25 cellular contexts compared by ENCODE assay signal in the genomic region with DNA sequence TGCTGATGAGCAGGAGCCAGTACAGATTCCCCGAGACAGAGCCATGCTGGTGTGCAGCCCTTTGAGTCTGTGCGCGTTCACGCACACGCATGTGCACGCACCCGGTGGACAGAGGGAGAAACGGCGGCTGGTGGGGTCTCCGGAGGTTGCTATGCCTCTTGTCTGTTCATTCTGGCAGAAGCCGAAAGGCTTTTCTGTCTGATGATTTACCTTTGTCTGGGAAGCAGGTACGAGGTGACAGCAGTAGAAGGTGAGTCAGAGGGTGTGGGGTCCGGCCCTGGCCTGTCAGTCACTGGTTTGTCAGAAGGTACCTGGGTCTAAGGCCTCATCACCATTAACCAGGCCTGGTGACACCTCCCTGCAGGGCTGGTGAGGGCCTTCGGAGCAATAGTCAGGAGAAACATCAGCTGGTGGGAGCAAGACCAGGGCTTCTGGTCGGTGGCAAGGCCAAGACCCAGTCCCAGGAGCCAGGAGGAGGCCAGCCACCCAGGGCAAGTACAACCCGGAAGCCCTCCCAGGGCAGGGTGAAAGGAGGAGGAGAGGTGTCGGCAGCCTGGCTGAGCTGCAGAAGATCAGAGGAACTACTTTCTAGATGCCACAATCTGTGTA. TPM values are rescaled to one million over a fixed set of nuclear protein-coding genes. Genes with fewer than 3 reads are reported as not detected.
DNase-seq lines count a peak whose midpoint lies in the region; ATAC-seq lines count a peak whose summit lies in the region.
"Had no signal": no experiment of that assay in that cellular context is flagged by ENCODE, and none has a peak within 500 bp of the region (broad histone marks: within the 10 kb centered on the region; RNA-seq: fewer than 3 reads in every experiment).

No MANE protein-coding gene starts in this region.

- H3K27ac Mint-ChIP-seq in activated CD8-positive, alpha-beta memory T cell treated with anti-CD3 and anti-CD28 coated beads, Interleukin-2, amount 10 ng/mL, durations not matched to agents 7 days and 5 days, result no peak overlapping the region
- H3K27ac Mint-ChIP-seq: activated CD8-positive, alpha-beta T cell treated with anti-CD3 and anti-CD28 coated beads, Interleukin-2, amount 10 ng/mL, durations not matched to agents 7 days and 5 days; activated naive CD4-positive, alpha-beta T cell treated with anti-CD3 and anti-CD28 coated beads for 36 hours; activated T-cell treated with anti-CD3 and anti-CD28 coated beads, Interleukin-2, amount 50 U/mL, for 24 hours; CD4-positive, alpha-beta memory T cell; naive thymus-derived CD8-positive, alpha-beta T cell had no signal

- DNase-seq in activated CD8-positive, alpha-beta memory T cell treated with anti-CD3 and anti-CD28 coated beads, Interleukin-2, amount 50 U/mL, for 48 hours, result peak; percentile 42
- no peak for DNase-seq in activated CD8-positive, alpha-beta memory T cell treated with anti-CD3 and anti-CD28 coated beads, Interleukin-2, amount 10 ng/mL, durations not matched to agents 7 days and 5 days
- DNase-seq in caudate nucleus (lab: John Stamatoyannopoulos, UW), result no peak
- peak; percentile 29 for DNase-seq in left lobe of liver (ENCODE audit: low spot score)
- no peak for DNase-seq in NK-92 treated with Interleukin-12 subunit alpha and Interleukin-12 subunit beta, amount 100 ng/mL, for 24 hours (lab: John Stamatoyannopoulos, UW)
- no peak for DNase-seq in A172 (ENCODE audit: low spot score)
- DNase-seq: activated CD8-positive, alpha-beta T cell treated with anti-CD3 and anti-CD28 coated beads, Interleukin-2, amount 10 ng/mL, durations not matched to agents 7 days and 5 days; activated naive CD4-positive, alpha-beta T cell treated with anti-CD3 and anti-CD28 coated beads for 36 hours; activated T-cell treated with anti-CD3 and anti-CD28 coated beads, Interleukin-2, amount 50 U/mL, for 24 hours; CD4-positive, alpha-beta memory T cell; cerebellar nuclear complex; effector CD8-positive, alpha-beta T cell; esophagus squamous epithelium; KG1; kidney glomerular epithelial cell; naive thymus-derived CD8-positive, alpha-beta T cell; NCI-H1694 treated with DMSO at 0.1 percent for 48 hours; NCI-H526 treated with DMSO at 0.1 percent for 48 hours; pancreas; SHP77 treated with DMSO at 0.1 percent for 48 hours; sigmoid colon had no signal

- peaks cover 18% of the 10 kb centered on the region for H3K27me3 Mint-ChIP-seq in activated CD8-positive, alpha-beta memory T cell treated with anti-CD3 and anti-CD28 coated beads, Interleukin-2, amount 10 ng/mL, durations not matched to agents 7 days and 5 days

- H3K27ac ChIP-seq in caudate nucleus (ENCODE audit: low read depth, low read length) (peak overlapping the region; percentile 24), temporal lobe (ENCODE audit: low read depth, low read length) (peak overlapping the region; percentile 97)
- H3K27ac ChIP-seq: 22Rv1, pancreas, sigmoid colon had no signal

- no peak for ATAC-seq in activated CD8-positive, alpha-beta memory T cell treated with anti-CD3 and anti-CD28 coated beads, Interleukin-2, amount 10 ng/mL, durations not matched to agents 7 days and 5 days
- ATAC-seq in left lobe of liver (peak; percentile 3), HG03457 (IDR thresholded peaks at IDR 0.05; ENCODE audit: unreplicated experiment) (no peak)
- ATAC-seq: activated CD4-positive, CD25-positive, alpha-beta regulatory T cell treated with anti-CD3 and anti-CD28 coated beads, Interleukin-2, amount 50 U/mL, for 24 hours; activated CD8-positive, alpha-beta T cell treated with anti-CD3 and anti-CD28 coated beads, Interleukin-2, amount 10 ng/mL, durations not matched to agents 7 days and 5 days; naive thymus-derived CD8-positive, alpha-beta T cell; pancreas had no signal

- peaks cover 9% of the 10 kb centered on the region for H3K4me1 Mint-ChIP-seq in activated CD8-positive, alpha-beta memory T cell treated with anti-CD3 and anti-CD28 coated beads, Interleukin-2, amount 10 ng/mL, durations not matched to agents 7 days and 5 days
- H3K4me1 Mint-ChIP-seq: CD4-positive, alpha-beta memory T cell; naive thymus-derived CD8-positive, alpha-beta T cell had no signal

- no peaks in the 10 kb centered on the region for H3K9me3 Mint-ChIP-seq in activated CD8-positive, alpha-beta memory T cell treated with anti-CD3 and anti-CD28 coated beads, Interleukin-2, amount 10 ng/mL, durations not matched to agents 7 days and 5 days (ENCODE audit: low read depth)
- H3K9me3 Mint-ChIP-seq: activated naive CD4-positive, alpha-beta T cell treated with anti-CD3 and anti-CD28 coated beads for 36 hours; activated T-cell treated with anti-CD3 and anti-CD28 coated beads, Interleukin-2, amount 50 U/mL, for 24 hours; naive thymus-derived CD8-positive, alpha-beta T cell had no signal

- no peaks in the 10 kb centered on the region for H3K36me3 Mint-ChIP-seq in activated CD8-positive, alpha-beta memory T cell treated with anti-CD3 and anti-CD28 coated beads, Interleukin-2, amount 10 ng/mL, durations not matched to agents 7 days and 5 days
- H3K36me3 Mint-ChIP-seq: CD4-positive, alpha-beta memory T cell; naive thymus-derived CD8-positive, alpha-beta T cell had no signal

- CTCF ChIA-PET in activated CD8-positive, alpha-beta memory T cell treated with anti-CD3 and anti-CD28 coated beads, Interleukin-2, amount 10 ng/mL, durations not matched to agents 7 days and 5 days (lab: Charles Lee), result no interaction called here

- H3K4me3 Mint-ChIP-seq in activated CD8-positive, alpha-beta memory T cell treated with anti-CD3 and anti-CD28 coated beads, Interleukin-2, amount 10 ng/mL, durations not matched to agents 7 days and 5 days, result no peak overlapping the region
- H3K4me3 Mint-ChIP-seq: activated CD8-positive, alpha-beta T cell treated with anti-CD3 and anti-CD28 coated beads, Interleukin-2, amount 10 ng/mL, durations not matched to agents 7 days and 5 days; activated naive CD4-positive, alpha-beta T cell treated with anti-CD3 and anti-CD28 coated beads for 36 hours; activated T-cell treated with anti-CD3 and anti-CD28 coated beads, Interleukin-2, amount 50 U/mL, for 24 hours; CD4-positive, alpha-beta memory T cell; naive thymus-derived CD8-positive, alpha-beta T cell had no signal

RNA-seq across cellular contexts. Expression of a gene that starts 7.5 kb away (rescaled TPM):
- total RNA-seq in activated CD8-positive, alpha-beta memory T cell treated with anti-CD3 and anti-CD28 coated beads, Interleukin-2, amount 10 ng/mL, durations not matched to agents 7 days and 5 days, result 1 to 10 TPM in 1 of 2 experiments, under 1 TPM in 1; 0.44 to 1.5 TPM
- 180 TPM for total RNA-seq in left lobe of liver
- total RNA-seq in temporal lobe, result 11.8 TPM
- 5.5 and 10.0 TPM in 2 replicates for total RNA-seq in A172 (2014; rRNA removed; shearing (Covaris generic))

Comparison
In these comparisons a context has a peak if more than half of its experiments do, and no peak if none do; other contexts are left out.
1. DNase-seq: peak in activated CD8-positive, alpha-beta memory T cell treated with anti-CD3 and anti-CD28 coated beads, Interleukin-2, amount 50 U/mL, for 48 hours (single experiment) and left lobe of liver (single experiment); none in activated CD8-positive, alpha-beta memory T cell treated with anti-CD3 and anti-CD28 coated beads, Interleukin-2, amount 10 ng/mL, durations not matched to agents 7 days and 5 days (single experiment), caudate nucleus (0 of 61), NK-92 treated with Interleukin-12 subunit alpha and Interleukin-12 subunit beta, amount 100 ng/mL, for 24 hours (single experiment) and A172 (single experiment).
2. RNA of a gene that starts 7.5 kb away (total RNA-seq): 180 TPM in left lobe of liver (single experiment); 11.8 TPM in temporal lobe (single experiment), 5.5 to 10.0 TPM in A172 and 0.44 to 1.5 TPM in activated CD8-positive, alpha-beta memory T cell treated with anti-CD3 and anti-CD28 coated beads, Interleukin-2, amount 10 ng/mL, durations not matched to agents 7 days and 5 days; every median in the first group is over 10 times any median in the second.